ENCODE assay signal across 8 cellular contexts in the genomic region with DNA sequence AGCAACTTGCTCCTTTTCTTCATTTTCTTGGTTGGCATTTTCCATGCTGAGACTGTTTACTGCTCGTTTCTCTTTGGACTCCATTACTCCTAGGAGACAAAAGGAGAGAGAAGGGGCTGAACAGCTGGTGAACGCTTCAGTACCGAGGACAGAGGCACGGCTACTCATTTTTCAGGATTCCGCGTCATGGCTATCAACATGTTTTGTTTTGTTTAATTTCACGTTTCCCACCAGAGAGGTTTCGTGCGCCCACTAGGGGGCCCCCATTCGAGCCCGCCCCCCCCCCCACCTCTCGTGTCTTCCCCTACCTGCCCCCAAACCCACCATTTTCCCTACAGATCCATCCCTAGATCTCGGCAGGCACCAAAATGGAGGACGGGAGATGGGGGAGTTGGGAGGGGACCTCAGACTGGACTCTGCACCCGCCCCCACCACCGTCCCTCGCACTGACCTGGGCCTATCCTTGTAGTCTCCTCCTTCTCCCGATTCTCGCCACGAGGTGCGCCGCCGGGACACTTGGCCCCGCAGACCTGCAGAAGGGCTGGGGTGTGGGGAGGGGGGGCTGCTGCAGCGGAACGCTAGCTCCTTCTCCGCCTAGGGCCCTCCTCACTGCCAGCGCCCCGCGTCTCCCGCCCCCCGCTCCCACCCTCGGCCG. TPM values are rescaled to one million over a fixed set of nuclear protein-coding genes. Genes with fewer than 3 reads are reported as not detected.
DNase-seq lines count a peak whose midpoint lies in the region; ATAC-seq, FAIRE-seq and TF ChIP-seq lines count a peak whose summit lies in the region.

No MANE protein-coding gene starts in this region.

- H3K27me3 Mint-ChIP-seq in T-helper 2 cell treated with Interferon-gamma antibody and Interleukin-4, amounts not matched to agents 5 μg/mL and 100 μg/mL, for 36 hours (ENCODE audit: low read depth), result peaks cover 12% of the 10 kb centered on the region

- H3K9me3 Mint-ChIP-seq in T-helper 2 cell treated with Interferon-gamma antibody and Interleukin-4, amounts not matched to agents 5 μg/mL and 100 μg/mL, for 36 hours, result no peaks in the 10 kb centered on the region

- TF ChIP-seq POLR2A in GM12878 (IDR thresholded peaks at IDR 0.05; ENCODE audit: low read depth, low read length), result no peak
- no peak for TF ChIP-seq POLR2A in tibial nerve (IDR thresholded peaks at IDR 0.05)

- TF ChIP-seq RAD21 in GM12878 (IDR thresholded peaks at IDR 0.05; ENCODE audit: insufficient read depth, low read depth, low read length), result no peak

- no peak for TF ChIP-seq EP300 in GM12878 (IDR thresholded peaks at IDR 0.05; ENCODE audit: borderline replicate concordance in 1 of 2, control insufficient read depth in 1 of 2, low read depth in 2 of 2, low read length in 2 of 2)
- TF ChIP-seq EP300 in tibial nerve (IDR thresholded peaks at IDR 0.05), result no peak

- H3K9me3 ChIP-seq in GM12878 (replicated peaks; ENCODE audit: control insufficient read depth, insufficient read depth, low read length), result no peaks in the 10 kb centered on the region
- H3K9me3 ChIP-seq in kidney (ENCODE audit: control insufficient read depth in 1 of 2, low read length in 2 of 2), result no peaks in the 10 kb centered on the region
- H3K9me3 ChIP-seq in tibial nerve, result no peaks in the 10 kb centered on the region

- no peak overlapping the region for H2AFZ ChIP-seq in GM12878 (ENCODE audit: control insufficient read depth, low read depth, low read length)

- no peak for ATAC-seq in GM12878

- H3K9ac ChIP-seq in GM12878 (ENCODE audit: control insufficient read depth, insufficient read depth, low read length) (no peak overlapping the region), kidney (ENCODE audit: low read length in 2 of 2) (no peak overlapping the region)

- no peaks in the 10 kb centered on the region for H3K79me2 ChIP-seq in GM12878 (ENCODE audit: control insufficient read depth, insufficient read depth, low read length)

- no peak overlapping the region for H3K4me3 Mint-ChIP-seq in T-helper 2 cell treated with Interferon-gamma antibody and Interleukin-4, amounts not matched to agents 5 μg/mL and 100 μg/mL, for 36 hours

- no peaks in the 10 kb centered on the region for H3K4me1 ChIP-seq in GM12878 (ENCODE audit: control insufficient read depth, insufficient read depth, low read length)
- no peaks in the 10 kb centered on the region for H3K4me1 ChIP-seq in kidney (ENCODE audit: control insufficient read depth in 1 of 2, insufficient read depth in 1 of 2, low read depth in 1 of 2, low read length in 2 of 2)
- H3K4me1 ChIP-seq in tibial nerve, result no peaks in the 10 kb centered on the region

- H3K36me3 ChIP-seq in GM12878 (ENCODE audit: control insufficient read depth in 2 of 2, insufficient read depth in 2 of 2, low read length in 1 of 2), result no peaks in the 10 kb centered on the region
- H3K36me3 ChIP-seq in kidney (ENCODE audit: control insufficient read depth in 1 of 2, insufficient read depth in 2 of 2, low read length in 2 of 2), result no peaks in the 10 kb centered on the region
- H3K36me3 ChIP-seq in tibial nerve, result no peaks in the 10 kb centered on the region

- FAIRE-seq in GM12878 (lab: Jason Lieb, UNC) (no peak), kidney (lab: Jason Lieb, UNC) (no peak)

- H3K4me2 ChIP-seq in GM12878 (ENCODE audit: control insufficient read depth, insufficient read depth), result no peak overlapping the region

- no peaks in the 10 kb centered on the region for H3K4me1 Mint-ChIP-seq in T-helper 2 cell treated with Interferon-gamma antibody and Interleukin-4, amounts not matched to agents 5 μg/mL and 100 μg/mL, for 36 hours (ENCODE audit: low read depth)

- POLR2A ChIA-PET in GM12878 (lab: Charles Lee), result no interaction called here
- POLR2A ChIA-PET in GM10248 (lab: Yijun Ruan, JAX), result no interaction called here

- H3K4me3 ChIP-seq in GM12878, result no peak overlapping the region
- H3K4me3 ChIP-seq in kidney (ENCODE audit: low read length in 2 of 2), result peak overlapping the region in 1 of 2 donors; percentile 35
- peak overlapping the region; percentile 5 to 49 (median 10) for H3K4me3 ChIP-seq in tibial nerve

- peak; percentile 80 for DNase-seq in DMS79 (lab: John Stamatoyannopoulos, UW)
- DNase-seq in NCI-H1694 (lab: John Stamatoyannopoulos, UW), result peak; percentile 54
- no peak for DNase-seq in GM12878 (ENCODE audit: low read depth, low spot score)
- peak; percentile 58 for DNase-seq in kidney
- no peak for DNase-seq in tibial nerve (ENCODE audit: low spot score in 2 of 2)
- DNase-seq in NCI-H187 (lab: John Stamatoyannopoulos, UW), result no peak
- no peak for DNase-seq in T-helper 2 cell treated with Interferon-gamma antibody and Interleukin-4, amounts not matched to agents 5 μg/mL and 100 μg/mL, for 36 hours (ENCODE audit: low spot score)
- no peak for DNase-seq in GM10248 (ENCODE audit: extremely low spot score)

- H3K27ac ChIP-seq in GM12878 (ENCODE audit: control insufficient read depth, insufficient read depth), result no peak overlapping the region
- no peak overlapping the region for H3K27ac ChIP-seq in kidney (ENCODE audit: low read depth in 2 of 2, low read length in 2 of 2)
- no peak overlapping the region for H3K27ac ChIP-seq in tibial nerve

- WGBS in GM12878 (ENCODE audit: insufficient coverage, insufficient replicate concordance, low lambda C conversion rate, missing lambda C conversion rate), result 41% methylated on average over 16 of the region's 34 CpGs
- WGBS in tibial nerve, 2 donors, result 3 to 41% methylated on average over 11 to 29 of the region's 34 CpGs

- in situ Hi-C loops in GM12878 (cut with MboI), result no loop called here

- CTCF ChIA-PET in GM12878 (lab: Yijun Ruan, JAX) (no interaction called here), GM10248 (lab: Yijun Ruan, JAX) (no interaction called here)

- no peak overlapping the region for H3K27ac Mint-ChIP-seq in T-helper 2 cell treated with Interferon-gamma antibody and Interleukin-4, amounts not matched to agents 5 μg/mL and 100 μg/mL, for 36 hours

- SMC1A ChIA-PET in GM12878 (lab: Charles Lee; ENCODE audit: uncharacterized antibody, unreplicated experiment), result no interaction called here

- RAD21 ChIA-PET in GM12878 (lab: Charles Lee; ENCODE audit: unreplicated experiment), result no interaction called here

- BruUV-seq in GM12878 (replicated peaks; lab: Mats Ljungman, UMichigan), result no TSS peak

- H3K27me3 ChIP-seq in GM12878 (replicated peaks in 1 of 2; ENCODE audit: control insufficient read depth in 2 of 2, insufficient read depth in 2 of 2, low read length in 1 of 2) (no peaks in the 10 kb centered on the region; a peak in 1 of 4 replicates), tibial nerve (peaks cover 0 to 15% of the 10 kb centered on the region in 2 donors)

- intact Hi-C loops in GM12878 (cut with micrococcal nuclease; ENCODE audit: unreplicated experiment) (no loop called here), kidney (cut with DNase I) (no loop called here)

- TF ChIP-seq CTCF in GM12878 (IDR thresholded peaks at IDR 0.05 in 2 of 3, conservative IDR thresholded peaks at IDR 0.05 in 1 of 3; ENCODE audit: control insufficient read depth in 2 of 3, extremely low read depth in 1 of 3, insufficient read depth in 1 of 3, low read depth in 3 of 3, low read length in 3 of 3) (no peak), kidney (IDR thresholded peaks at IDR 0.05; ENCODE audit: borderline replicate concordance, extremely low read depth, insufficient read depth) (no peak), tibial nerve (IDR thresholded peaks at IDR 0.05) (no peak), GM10248 (IDR thresholded peaks at IDR 0.05; ENCODE audit: control extremely low read depth, extremely low read depth, low read depth, missing control alignments) (no peak)

- no peaks in the 10 kb centered on the region for H4K20me1 ChIP-seq in GM12878 (ENCODE audit: control insufficient read depth, insufficient read depth)

- no peaks in the 10 kb centered on the region for H3K36me3 Mint-ChIP-seq in T-helper 2 cell treated with Interferon-gamma antibody and Interleukin-4, amounts not matched to agents 5 μg/mL and 100 μg/mL, for 36 hours (ENCODE audit: low read depth)

RNA-seq across cellular contexts. Expression of gene BEX1, which starts 0.7 kb away (rescaled TPM):
- total RNA-seq in GM12878 (2013; cell fraction: nucleolus; rRNA removed), result not detected in 2 replicates
- total RNA-seq in GM12878 (2014; rRNA removed), result not detected in 2 replicates
- total RNA-seq in GM12878 (2014; rRNA removed; fragmentation: Illumina TruSeq; extraction: Trizol), result not detected in 2 replicates
- total RNA-seq in GM12878 (2021), result not detected in 2 replicates
- not detected for polyA plus RNA-seq in GM12878 (2011; ENCODE audit: low read depth)
- polyA plus RNA-seq in GM12878 (2011; rRNA removed), result 3.8 and 4.8 TPM in 2 replicates
- 1.6 and 2.1 TPM in 2 replicates for polyA plus RNA-seq in GM12878 (2011; cell fraction: cytosol; rRNA removed)
- 0.70 and 1.4 TPM in 2 replicates for polyA plus RNA-seq in GM12878 (2011; cell fraction: nucleus; rRNA removed)
- polyA plus RNA-seq in GM12878 (2012), result not detected in 2 replicates
- not detected in 2 replicates for polyA plus RNA-seq in GM12878 (2014; fragmentation: Illumina TruSeq; extraction: Trizol)
- not detected for polyA plus RNA-seq in GM12878 (2014; fragmentation: Nextera tagmentation; extraction: Ambion mirVana)
- polyA plus RNA-seq in GM12878 (2014; rRNA removed), result not detected in 2 replicates
- polyA plus RNA-seq in GM12878 (2016; fragmentation: Nextera tagmentation; extraction: Ambion mirVana), result under 1 TPM in 1 of 2 experiments, not detected in 1; 0.19 TPM
- 0.80 TPM in 1 of 2 replicates, not detected in the other for polyA minus RNA-seq in GM12878 (2011; rRNA and poly(A)+ RNA removed)
- polyA minus RNA-seq in GM12878 (2011; cell fraction: cytosol; rRNA and poly(A)+ RNA removed), result not detected in 2 replicates
- 0.57 TPM in 1 of 2 replicates, not detected in the other for polyA minus RNA-seq in GM12878 (2011; cell fraction: nucleus; rRNA and poly(A)+ RNA removed)
- 5.4 TPM for total RNA-seq in kidney
- polyA plus RNA-seq in kidney (ENCODE audit: insufficient read depth, low read depth, low replicate concordance), result 32.8 TPM
- 1 to 10 TPM in 1 of 4 donors, under 1 TPM in 1, not detected in 2; 0.90 to 1.7 TPM for total RNA-seq in tibial nerve

RNA-seq across cellular contexts. Expression of gene NXF3, which starts 29.6 kb away (rescaled TPM):
- total RNA-seq in GM12878 (2013; cell fraction: nucleolus; rRNA removed), result 0.94 TPM in 1 of 2 replicates, not detected in the other
- total RNA-seq in GM12878 (2014; rRNA removed) (not detected in 2 replicates), GM12878 (2014; rRNA removed; fragmentation: Illumina TruSeq; extraction: Trizol) (not detected in 2 replicates), GM12878 (2021) (not detected in 2 replicates), kidney (1.8 TPM), tibial nerve (1 to 10 TPM in 1 of 4 donors, under 1 TPM in 3; 0.22 to 1.2 (median 0.71) TPM)
- polyA plus RNA-seq in GM12878 (2011; ENCODE audit: low read depth), result not detected
- polyA plus RNA-seq in GM12878 (2011; rRNA removed) (7.5 and 8.0 TPM in 2 replicates), GM12878 (2014; fragmentation: Illumina TruSeq; extraction: Trizol) (not detected in 2 replicates), GM12878 (2014; fragmentation: Nextera tagmentation; extraction: Ambion mirVana) (not detected), GM12878 (2014; rRNA removed) (not detected in 2 replicates), GM12878 (2016; fragmentation: Nextera tagmentation; extraction: Ambion mirVana) (under 1 TPM in 1 of 2 experiments, not detected in 1; 0.53 TPM), kidney (ENCODE audit: insufficient read depth, low read depth, low replicate concordance) (2.7 TPM)
- polyA plus RNA-seq in GM12878 (2011; cell fraction: cytosol; rRNA removed), result 8.8 and 9.3 TPM in 2 replicates
- polyA plus RNA-seq in GM12878 (2011; cell fraction: nucleus; rRNA removed), result 48.0 and 67.3 TPM in 2 replicates
- not detected in 2 replicates for polyA plus RNA-seq in GM12878 (2012)
- polyA minus RNA-seq in GM12878 (2011; rRNA and poly(A)+ RNA removed), result 4.5 and 5.0 TPM in 2 replicates
- polyA minus RNA-seq in GM12878 (2011; cell fraction: cytosol; rRNA and poly(A)+ RNA removed), result 1.2 and 2.5 TPM in 2 replicates
- 3.3 and 5.1 TPM in 2 replicates for polyA minus RNA-seq in GM12878 (2011; cell fraction: nucleus; rRNA and poly(A)+ RNA removed)

Comparison
In these comparisons a context has a peak if more than half of its experiments do, and no peak if none do; other contexts are left out.
1. DNase-seq: peak in DMS79 (single experiment), NCI-H1694 (single experiment) and kidney (single experiment); none in GM12878 (single experiment), tibial nerve (0 of 2), NCI-H187 (0 of 2), T-helper 2 cell treated with Interferon-gamma antibody and Interleukin-4, amounts not matched to agents 5 μg/mL and 100 μg/mL, for 36 hours (single experiment) and GM10248 (single experiment).